In genomic region chr6:90237350-90237990, GRCh38 we compare ENCODE assay signal across 24 cellular contexts. TPM values are rescaled to one million over a fixed set of nuclear protein-coding genes. Genes with fewer than 3 reads are reported as not detected.
A peak's percentile ranks its signal among the peaks of the same experiment; 100 is the strongest.
DNase-seq lines count a peak whose midpoint lies in the region; ATAC-seq, FAIRE-seq and TF ChIP-seq lines count a peak whose summit lies in the region.
"Had no signal": no experiment of that assay in that cellular context is flagged by ENCODE, and none has a peak within 500 bp of the region (broad histone marks: within the 10 kb centered on the region; RNA-seq: fewer than 3 reads in every experiment).

No MANE protein-coding gene starts in this region.

- H3K4me1 ChIP-seq in pancreas, result peaks cover 0 to 20% (median 18%) of the 10 kb centered on the region in 3 donors
- H3K4me1 ChIP-seq: ascending aorta, left lung had no signal

- no peak for ATAC-seq in activated T-cell treated with anti-CD3 and anti-CD28 coated beads, Interleukin-2, amount 50 U/mL, for 72 hours (replicated peaks in 1 of 2)
- no peak for ATAC-seq in activated T-cell treated with anti-CD3 and anti-CD28 coated beads, Interleukin-2, amount 50 U/mL, for 4 hours
- ATAC-seq in pancreas (peak in 3 of 4 donors; percentile 37 to 65 (median 54)), HG03521 (IDR thresholded peaks at IDR 0.05; ENCODE audit: unreplicated experiment) (no peak), HG03342 (IDR thresholded peaks at IDR 0.05; ENCODE audit: unreplicated experiment) (no peak)
- ATAC-seq: heart left ventricle, left lung had no signal

- no peaks in the 10 kb centered on the region for H3K27me3 ChIP-seq in pancreas
- H3K27me3 ChIP-seq: ascending aorta, heart left ventricle, left lung had no signal

- TF ChIP-seq CTCF in pancreas (IDR thresholded peaks at IDR 0.05), result no peak

- H3K4me3 ChIP-seq in pancreas, result no peak overlapping the region
- H3K4me3 ChIP-seq: ascending aorta, heart left ventricle, left lung, thoracic aorta had no signal

- 51 to 54% methylated on average over 4 of the region's 4 CpGs for WGBS in pancreas, 2 donors

- H3K4me3 Mint-ChIP-seq in activated T-cell treated with anti-CD3 and anti-CD28 coated beads, Interleukin-2, amount 50 U/mL, for 72 hours, result peak overlapping the region in 1 of 2 donors; percentile 18
- H3K4me3 Mint-ChIP-seq in activated T-cell treated with anti-CD3 and anti-CD28 coated beads, Interleukin-2, amount 50 U/mL, for 4 hours, result no peak overlapping the region
- peak overlapping the region; percentile 49 for H3K4me3 Mint-ChIP-seq in activated naive CD8-positive, alpha-beta T cell
- H3K4me3 Mint-ChIP-seq: nephron had no signal

- no peak for FAIRE-seq in pancreas (lab: Jason Lieb, UNC)
- FAIRE-seq: H1 had no signal

- peaks cover 7 to 21% of the 10 kb centered on the region in 2 donors for H3K36me3 Mint-ChIP-seq in activated T-cell treated with anti-CD3 and anti-CD28 coated beads, Interleukin-2, amount 50 U/mL, for 72 hours (ENCODE audit: insufficient read depth in 2 of 2)
- peaks cover 12% of the 10 kb centered on the region for H3K36me3 Mint-ChIP-seq in activated T-cell treated with anti-CD3 and anti-CD28 coated beads, Interleukin-2, amount 50 U/mL, for 4 hours (ENCODE audit: insufficient read depth)
- H3K36me3 Mint-ChIP-seq in activated naive CD8-positive, alpha-beta T cell, result peaks cover 42% of the 10 kb centered on the region

- peaks cover 88% of the 10 kb centered on the region for H3K4me1 Mint-ChIP-seq in activated T-cell treated with anti-CD3 and anti-CD28 coated beads, Interleukin-2, amount 50 U/mL, for 72 hours (ENCODE audit: low read depth)
- peaks cover 83% of the 10 kb centered on the region for H3K4me1 Mint-ChIP-seq in activated T-cell treated with anti-CD3 and anti-CD28 coated beads, Interleukin-2, amount 50 U/mL, for 4 hours (ENCODE audit: low read depth)
- peaks cover 90% of the 10 kb centered on the region for H3K4me1 Mint-ChIP-seq in activated naive CD8-positive, alpha-beta T cell (ENCODE audit: low read depth)

- intact Hi-C loops in pancreas (cut with DNase I), result no loop called here

- peak overlapping the region; percentile 2 for H3K27ac ChIP-seq in KOPT-K1 (ENCODE audit: low read depth, low read length, poor library complexity, severe bottlenecking)
- no peak overlapping the region for H3K27ac ChIP-seq in pancreas
- H3K27ac ChIP-seq: ascending aorta, C4-2B, heart left ventricle, left lung, thoracic aorta had no signal

- no peaks in the 10 kb centered on the region for H3K9me3 ChIP-seq in KOPT-K1 (ENCODE audit: insufficient read depth, low read length, poor library complexity, severe bottlenecking)
- H3K9me3 ChIP-seq in pancreas, result no peaks in the 10 kb centered on the region
- H3K9me3 ChIP-seq: ascending aorta, heart left ventricle, left lung, thoracic aorta had no signal

- peak overlapping the region; percentile 30 for H3K27ac Mint-ChIP-seq in activated T-cell treated with anti-CD3 and anti-CD28 coated beads, Interleukin-2, amount 50 U/mL, for 72 hours
- peak overlapping the region; percentile 95 for H3K27ac Mint-ChIP-seq in activated naive CD8-positive, alpha-beta T cell

- H3K36me3 ChIP-seq in KOPT-K1 (ENCODE audit: insufficient read depth, low read length) (no peaks in the 10 kb centered on the region), pancreas (no peaks in the 10 kb centered on the region)
- H3K36me3 ChIP-seq: ascending aorta, heart left ventricle, left lung, thoracic aorta, WERI-Rb-1 had no signal

- no peak for DNase-seq in activated T-cell treated with anti-CD3 and anti-CD28 coated beads, Interleukin-2, amount 50 U/mL, for 72 hours
- DNase-seq in activated T-cell treated with anti-CD3 and anti-CD28 coated beads, Interleukin-2, amount 50 U/mL, for 4 hours, result no peak
- no peak for DNase-seq in pancreas
- no peak for DNase-seq in stimulated activated CD4-positive, alpha-beta T cell treated with anti-CD3 and anti-CD28 coated beads, Interleukin-4, amount 100 ng/mL, for 1 hour
- DNase-seq: activated effector memory CD4-positive, alpha-beta T cell treated with Interleukin-2 at 50 U/mL for 16 hours; central memory CD4-positive, alpha-beta T cell; DMS153; GDM1; heart left ventricle; left lung; NCI-H1105; NCI-H2081 treated with DMSO at 0.1 percent for 48 hours; OCI-M1; SHP77; WERI-Rb-1 had no signal

- no peaks in the 10 kb centered on the region for H3K9me3 Mint-ChIP-seq in activated T-cell treated with anti-CD3 and anti-CD28 coated beads, Interleukin-2, amount 50 U/mL, for 72 hours
- H3K9me3 Mint-ChIP-seq in activated T-cell treated with anti-CD3 and anti-CD28 coated beads, Interleukin-2, amount 50 U/mL, for 4 hours, result no peaks in the 10 kb centered on the region
- no peaks in the 10 kb centered on the region for H3K9me3 Mint-ChIP-seq in activated naive CD8-positive, alpha-beta T cell (ENCODE audit: low read depth)
- H3K9me3 Mint-ChIP-seq: nephron had no signal

- H3K27me3 Mint-ChIP-seq in activated T-cell treated with anti-CD3 and anti-CD28 coated beads, Interleukin-2, amount 50 U/mL, for 72 hours (ENCODE audit: low read depth), result no peaks in the 10 kb centered on the region
- H3K27me3 Mint-ChIP-seq in activated T-cell treated with anti-CD3 and anti-CD28 coated beads, Interleukin-2, amount 50 U/mL, for 4 hours (ENCODE audit: low read depth), result no peaks in the 10 kb centered on the region
- no peaks in the 10 kb centered on the region for H3K27me3 Mint-ChIP-seq in activated naive CD8-positive, alpha-beta T cell

RNA-seq across cellular contexts. Expression of gene BACH2, which starts 59.2 kb away (rescaled TPM):
- 100 to 1,000 TPM; 101 to 111 TPM for total RNA-seq in activated T-cell treated with anti-CD3 and anti-CD28 coated beads, Interleukin-2, amount 50 U/mL, for 72 hours
- 100 to 1,000 TPM in 2 of 3 donors, 10 to 100 TPM in 1; 96.5 to 118 (median 111) TPM for total RNA-seq in activated T-cell treated with anti-CD3 and anti-CD28 coated beads, Interleukin-2, amount 50 U/mL, for 4 hours
- total RNA-seq in pancreas, result 1 to 10 TPM; 3.0 to 8.0 (median 5.5) TPM
- 1 to 10 TPM in 1 of 2 donors, under 1 TPM in 1; 0.61 to 1.1 TPM for polyA plus RNA-seq in pancreas

Comparison
In these comparisons a context has a peak if more than half of its experiments do, and no peak if none do; other contexts are left out.
1. ATAC-seq: peak in pancreas (3 of 4); none in activated T-cell treated with anti-CD3 and anti-CD28 coated beads, Interleukin-2, amount 50 U/mL, for 72 hours (0 of 2), activated T-cell treated with anti-CD3 and anti-CD28 coated beads, Interleukin-2, amount 50 U/mL, for 4 hours (0 of 2), HG03521 (single experiment) and HG03342 (single experiment).
2. RNA of gene BACH2, which starts 59.2 kb away (total RNA-seq): 101 to 111 TPM in activated T-cell treated with anti-CD3 and anti-CD28 coated beads, Interleukin-2, amount 50 U/mL, for 72 hours and 96.5 to 118 TPM in activated T-cell treated with anti-CD3 and anti-CD28 coated beads, Interleukin-2, amount 50 U/mL, for 4 hours; 3.0 to 8.0 TPM in pancreas; every median in the first group is over 10 times any median in the second.